ENCODE assay signal across 23 cellular contexts in genomic region chr10:79440281-79440680, GRCh38. TPM values are rescaled to one million over a fixed set of nuclear protein-coding genes. Genes with fewer than 3 reads are reported as not detected.
A peak's percentile ranks its signal among the peaks of the same experiment; 100 is the strongest.
DNase-seq lines count a peak whose midpoint lies in the region; ATAC-seq and TF ChIP-seq lines count a peak whose summit lies in the region.
"Had no signal": no experiment of that assay in that cellular context is flagged by ENCODE, and none has a peak within 500 bp of the region (broad histone marks: within the 10 kb centered on the region; RNA-seq: fewer than 3 reads in every experiment).

No MANE protein-coding gene starts in this region.

- no peak for ATAC-seq in SK-N-SH treated with all-trans-retinoic acid at 6 μM for 48 hours
- ATAC-seq: T-cell had no signal

- no peak for TF ChIP-seq CTCF in SK-N-SH (IDR thresholded peaks at IDR 0.05)
- TF ChIP-seq CTCF in coronary artery (IDR thresholded peaks at IDR 0.05): no peak
- no peak for TF ChIP-seq CTCF in osteocyte (IDR thresholded peaks at IDR 0.05)
- no peak for TF ChIP-seq CTCF in tibial nerve (IDR thresholded peaks at IDR 0.05)

- peaks cover 31% of the 10 kb centered on the region for H3K36me3 Mint-ChIP-seq in osteocyte (ENCODE audit: unreplicated experiment)
- H3K36me3 Mint-ChIP-seq: memory B cell, T-cell had no signal

- peak overlapping the region; percentile 64 for H3K4me2 ChIP-seq in SK-N-SH
- H3K4me2 ChIP-seq: BLaER1 had no signal

- no peaks in the 10 kb centered on the region for H3K27me3 Mint-ChIP-seq in osteocyte (ENCODE audit: unreplicated experiment)
- H3K27me3 Mint-ChIP-seq: T-cell had no signal

- H3K27me3 ChIP-seq in SK-N-SH (ENCODE audit: insufficient read depth) (no peaks in the 10 kb centered on the region), tibial nerve (no peaks in the 10 kb centered on the region)
- H3K27me3 ChIP-seq: ascending aorta, BLaER1, tibial artery had no signal

- H3K4me1 Mint-ChIP-seq in osteocyte (ENCODE audit: unreplicated experiment): peaks cover 88% of the 10 kb centered on the region

- no peak for TF ChIP-seq RAD21 in SK-N-SH (IDR thresholded peaks at IDR 0.05; ENCODE audit: low read length)

- H3K9me2 ChIP-seq in SK-N-SH: no peaks in the 10 kb centered on the region

- H3K79me2 ChIP-seq in SK-N-SH (ENCODE audit: insufficient read depth): peaks cover 89% of the 10 kb centered on the region

- CTCF ChIA-PET in SK-N-SH (lab: Yijun Ruan, JAX): interaction anchor here (0.9 to 2.0 kb wide), 3 partner anchors 15 to 66 kb away, joined by 3 to 10 read pairs (median 5); no protein-coding TSS in a partner anchor

- peaks cover 10% of the 10 kb centered on the region for H3F3A ChIP-seq in SK-N-SH (replicated peaks; ENCODE audit: insufficient read depth)

- H3K9me3 ChIP-seq in SK-N-SH: no peaks in the 10 kb centered on the region
- H3K9me3 ChIP-seq in tibial nerve: no peaks in the 10 kb centered on the region
- H3K9me3 ChIP-seq: ascending aorta, BLaER1, tibial artery had no signal

- no peak overlapping the region for H3K9ac ChIP-seq in SK-N-SH
- H3K9ac ChIP-seq: BLaER1 had no signal

- POLR2A ChIA-PET in SK-N-SH (lab: Yijun Ruan, JAX): no interaction called here

- no peak for TF ChIP-seq POLR2A in tibial nerve (IDR thresholded peaks at IDR 0.05)

- H3K4me3 ChIP-seq in SK-N-SH (ENCODE audit: low read depth in 2 of 2, low read length in 1 of 2): no peak overlapping the region
- peak overlapping the region; percentile 2 for H3K4me3 ChIP-seq in coronary artery
- H3K4me3 ChIP-seq in tibial nerve: peak overlapping the region in 2 of 4 donors; percentile 3 to 15
- H3K4me3 ChIP-seq: ascending aorta, BLaER1, tibial artery had no signal

- H3K36me3 ChIP-seq in SK-N-SH (replicated peaks in 1 of 2; ENCODE audit: control insufficient read depth in 1 of 2, insufficient read depth in 2 of 2, low read length in 1 of 2) (no peaks in the 10 kb centered on the region), tibial nerve (no peaks in the 10 kb centered on the region)
- H3K36me3 ChIP-seq: ascending aorta had no signal

- H3K4me3 Mint-ChIP-seq in osteocyte (ENCODE audit: unreplicated experiment): no peak overlapping the region
- H3K4me3 Mint-ChIP-seq: activated CD4-positive, alpha-beta T cell treated with anti-CD3 and anti-CD28 coated beads, Interleukin-2, amount 10 ng/mL, durations not matched to agents 7 days and 5 days; memory B cell; T-cell had no signal

- DNase-seq in SK-N-SH (no peak), coronary artery (ENCODE audit: low spot score) (peak; percentile 78), osteocyte (ENCODE audit: extremely low spot score, unreplicated experiment) (no peak), tibial nerve (ENCODE audit: low spot score in 2 of 2) (no peak), C1 segment of cervical spinal cord (lab: John Stamatoyannopoulos, UW) (no peak), islet precursor cell (no peak), dermis blood vessel endothelial cell (no peak)
- DNase-seq: activated CD4-positive, alpha-beta T cell treated with anti-CD3 and anti-CD28 coated beads, Interleukin-2, amount 10 ng/mL, durations not matched to agents 7 days and 5 days; activated CD8-positive, alpha-beta memory T cell treated with anti-CD3 and anti-CD28 coated beads, Interleukin-2, amount 50 U/mL, for 48 hours; activated naive CD4-positive, alpha-beta T cell; NCI-H1105; NCI-H2081 treated with DMSO at 0.1 percent for 48 hours; NCI-H510A; nephron progenitor cell; T-cell had no signal

- H3K9me3 Mint-ChIP-seq in osteocyte (ENCODE audit: unreplicated experiment): no peaks in the 10 kb centered on the region
- H3K9me3 Mint-ChIP-seq: activated CD4-positive, alpha-beta T cell treated with anti-CD3 and anti-CD28 coated beads, Interleukin-2, amount 10 ng/mL, durations not matched to agents 7 days and 5 days; memory B cell; nephron progenitor cell; T-cell had no signal

- peak overlapping the region in 1 of 2 experiments; percentile 59; a peak in 1 of 4 replicates for H3K27ac ChIP-seq in SK-N-SH (ENCODE audit: low read depth in 2 of 2, low read length in 1 of 2)
- H3K27ac ChIP-seq in coronary artery: peak overlapping the region in 1 of 2 donors; percentile 74
- peak overlapping the region; percentile 68 to 98 (median 85) for H3K27ac ChIP-seq in tibial nerve
- H3K27ac ChIP-seq: 22Rv1, BLaER1, foreskin keratinocyte had no signal

- H4K20me1 ChIP-seq in SK-N-SH (ENCODE audit: insufficient read depth): peaks cover 63% of the 10 kb centered on the region

- H2AFZ ChIP-seq in SK-N-SH (ENCODE audit: low read depth): no peak overlapping the region

- H3K27ac Mint-ChIP-seq in osteocyte (ENCODE audit: unreplicated experiment): peak overlapping the region; percentile 31
- H3K27ac Mint-ChIP-seq: activated CD4-positive, alpha-beta T cell treated with anti-CD3 and anti-CD28 coated beads, Interleukin-2, amount 10 ng/mL, durations not matched to agents 7 days and 5 days; memory B cell; nephron progenitor cell; progenitor cell of endocrine pancreas; T-cell had no signal

- peaks cover 14 to 59% of the 10 kb centered on the region in 2 experiments; a peak in 3 of 4 replicates for H3K4me1 ChIP-seq in SK-N-SH (ENCODE audit: control insufficient read depth in 1 of 2, insufficient read depth in 2 of 2, low read depth in 1 of 2, low read length in 1 of 2)
- H3K4me1 ChIP-seq in tibial nerve: peaks cover 0 to 89% (median 79%) of the 10 kb centered on the region in 4 donors

- TF ChIP-seq EP300 in SK-N-SH (IDR thresholded peaks at IDR 0.05; ENCODE audit: borderline replicate concordance in 1 of 2, low read depth in 1 of 2, low read length in 1 of 2): no peak
- TF ChIP-seq EP300 in tibial nerve (IDR thresholded peaks at IDR 0.05): no peak

- 65% methylated on average over 2 of the region's 6 CpGs for WGBS in SK-N-SH (ENCODE audit: low lambda C conversion rate)
- WGBS in tibial nerve, 2 donors: 52 to 73% methylated on average over 6 of the region's 6 CpGs

TF ChIP-seq in SK-N-SH, 30 proteins besides CTCF, POLR2A, EP300 and RAD21:
- no peak for TF ChIP-seq USF2 (IDR thresholded peaks at IDR 0.05; ENCODE audit: borderline replicate concordance, low read depth, low read length)
- no peak for TF ChIP-seq ZBTB33 (IDR thresholded peaks at IDR 0.05; ENCODE audit: borderline replicate concordance, low read depth)
- TF ChIP-seq POLR2AphosphoS5 (IDR thresholded peaks at IDR 0.05; ENCODE audit: low read depth, low read length): no peak
- TF ChIP-seq RCOR1 (IDR thresholded peaks at IDR 0.05; ENCODE audit: low read length): no peak

TF ChIP-seq in SK-N-SH treated with all-trans-retinoic acid at 6 μM for 48 hours, 23 proteins besides CTCF, POLR2A, EP300 and RAD21 (continues in another document):
- TF ChIP-seq RARB (CRISPR knock-in tag; IDR thresholded peaks at IDR 0.05) (no peak), TSHZ2 (CRISPR knock-in tag; IDR thresholded peaks at IDR 0.05) (no peak), BACH2 (CRISPR knock-in tag; IDR thresholded peaks at IDR 0.05; ENCODE audit: borderline replicate concordance) (no peak), PPARA (CRISPR knock-in tag; IDR thresholded peaks at IDR 0.05; ENCODE audit: borderline replicate concordance) (no peak), SNAI2 (CRISPR knock-in tag; IDR thresholded peaks at IDR 0.05) (no peak), TCF4 (CRISPR knock-in tag; IDR thresholded peaks at IDR 0.05; ENCODE audit: borderline replicate concordance) (no peak), ZNF8 (CRISPR knock-in tag; IDR thresholded peaks at IDR 0.05) (no peak), ESRRG (CRISPR knock-in tag; IDR thresholded peaks at IDR 0.05) (no peak), ARNTL (CRISPR knock-in tag; IDR thresholded peaks at IDR 0.05; ENCODE audit: borderline replicate concordance, low read depth) (no peak), ISL1 (CRISPR knock-in tag; IDR thresholded peaks at IDR 0.05) (no peak), CSRNP3 (CRISPR knock-in tag; IDR thresholded peaks at IDR 0.05) (no peak)

RNA-seq across cellular contexts. Expression of gene ZCCHC24, which starts 5.1 kb away (rescaled TPM):
- 15.8 and 16.2 TPM in 2 replicates for polyA plus RNA-seq in SK-N-SH (2012; rRNA removed)
- polyA plus RNA-seq in SK-N-SH (2012; cell fraction: cytosol; rRNA removed): 10.3 and 13.2 TPM in 2 replicates
- polyA plus RNA-seq in SK-N-SH (2012; cell fraction: nucleus; rRNA removed): 12.8 and 15.3 TPM in 2 replicates
- total RNA-seq in osteocyte (85.7 and 88.3 TPM in 2 replicates), tibial nerve (100 to 1,000 TPM; 122 to 165 (median 138) TPM), dermis blood vessel endothelial cell (7.3 and 9.8 TPM in 2 replicates)
